In genomic region chr11:24060125-24060524, GRCh38 we compare ENCODE assay signal across 6 cellular contexts.
"Had no signal": no experiment of that assay in that cellular context is flagged by ENCODE, and none has a peak within 500 bp of the region (broad histone marks: within the 10 kb centered on the region; RNA-seq: fewer than 3 reads in every experiment).

No MANE protein-coding gene starts in this region.

- DNase-seq: Karpas-422, KBM-7, KG1 had no signal

- H3K9ac ChIP-seq: KMS-11 had no signal

- H3K4me2 ChIP-seq: KMS-11 had no signal

- H3K27ac ChIP-seq: HL-60, KMS-11 had no signal

- FAIRE-seq: HTR-8/SVneo had no signal
